15 cellular contexts compared by ENCODE assay signal in genomic region chr14:54490448-54490805, GRCh38. TPM values are rescaled to one million over a fixed set of nuclear protein-coding genes. Genes with fewer than 3 reads are reported as not detected.
DNase-seq lines count a peak whose midpoint lies in the region; ATAC-seq and TF ChIP-seq lines count a peak whose summit lies in the region.
"Had no signal": no experiment of that assay in that cellular context is flagged by ENCODE, and none has a peak within 500 bp of the region (broad histone marks: within the 10 kb centered on the region; RNA-seq: fewer than 3 reads in every experiment).

No MANE protein-coding gene starts in this region.

- ATAC-seq in CD4-positive, CD25-positive, alpha-beta regulatory T cell (ENCODE audit: low read depth in 2 of 2): no peak

- H3K27ac Mint-ChIP-seq in CD4-positive, CD25-positive, alpha-beta regulatory T cell: peak overlapping the region in 2 of 3 donors; percentile 40 to 67

- H2BK5ac ChIP-seq in mesendoderm (ENCODE audit: low read length): no peak overlapping the region

- peaks cover 38% of the 10 kb centered on the region for H3K4me1 ChIP-seq in CD4-positive, CD25-positive, alpha-beta regulatory T cell (ENCODE audit: control insufficient read depth, insufficient read depth, low read length, poor library complexity, severe bottlenecking)
- H3K4me1 ChIP-seq in PC-9 (replicated peaks; ENCODE audit: insufficient read depth): peaks cover 28% of the 10 kb centered on the region
- H3K4me1 ChIP-seq in mesendoderm (ENCODE audit: control insufficient read depth, low read depth, low read length): peaks cover 6% of the 10 kb centered on the region
- H3K4me1 ChIP-seq: colonic mucosa had no signal

- no peaks in the 10 kb centered on the region for H3K79me1 ChIP-seq in mesendoderm (ENCODE audit: low read length)

- H2BK15ac ChIP-seq in mesendoderm (replicated peaks; ENCODE audit: low read depth): no peak overlapping the region

- H3K18ac ChIP-seq in mesendoderm (ENCODE audit: low read length): peak overlapping the region; percentile 13

- no peak overlapping the region for H3K23ac ChIP-seq in mesendoderm (ENCODE audit: low read length)

- no peaks in the 10 kb centered on the region for H3K9me3 ChIP-seq in CD4-positive, CD25-positive, alpha-beta regulatory T cell (ENCODE audit: control insufficient read depth in 2 of 2, low read length in 2 of 2)
- H3K9me3 ChIP-seq in PC-9 (ENCODE audit: insufficient read depth, low read depth): no peaks in the 10 kb centered on the region
- H3K9me3 ChIP-seq: ascending aorta, colonic mucosa, esophagus muscularis mucosa, thoracic aorta had no signal

- no CpG with 5 or more reads among the region's 2 CpGs for WGBS in mesendoderm (ENCODE audit: extremely low coverage, insufficient coverage, low lambda C conversion rate)

- H4K8ac ChIP-seq in mesendoderm (ENCODE audit: low read depth, low read length): no peak overlapping the region

- H3K36me3 ChIP-seq in CD4-positive, CD25-positive, alpha-beta regulatory T cell (ENCODE audit: control insufficient read depth, insufficient read depth, low read length): no peaks in the 10 kb centered on the region
- H3K36me3 ChIP-seq in PC-9 (ENCODE audit: low read depth) (no peaks in the 10 kb centered on the region), mesendoderm (ENCODE audit: control insufficient read depth, insufficient read depth, low read length) (no peaks in the 10 kb centered on the region)
- H3K36me3 ChIP-seq: ascending aorta, colonic mucosa, esophagus muscularis mucosa, thoracic aorta had no signal

- peaks cover 32% of the 10 kb centered on the region for H3F3A ChIP-seq in PC-9 (ENCODE audit: insufficient read depth, low read depth)

- H3K4me3 ChIP-seq in CD4-positive, CD25-positive, alpha-beta regulatory T cell (ENCODE audit: low read depth, low read length): no peak overlapping the region
- H3K4me3 ChIP-seq in PC-9 (no peak overlapping the region), mesendoderm (ENCODE audit: low read length) (no peak overlapping the region)
- H3K4me3 ChIP-seq: ascending aorta, colonic mucosa, esophagus muscularis mucosa had no signal

- no peaks in the 10 kb centered on the region for H3K9me2 ChIP-seq in PC-9 (ENCODE audit: insufficient read depth)

- H3K27me3 Mint-ChIP-seq in CD4-positive, CD25-positive, alpha-beta regulatory T cell: peaks cover 4% of the 10 kb centered on the region
- H3K27me3 Mint-ChIP-seq: activated CD4-positive, alpha-beta memory T cell treated with anti-CD3 and anti-CD28 coated beads, Interleukin-2, amount 10 ng/mL, durations not matched to agents 7 days and 5 days had no signal

- H3K4me2 ChIP-seq in PC-9 (peak overlapping the region; percentile 95), mesendoderm (ENCODE audit: low read length) (no peak overlapping the region)

- H2AK5ac ChIP-seq in mesendoderm (ENCODE audit: low read length): no peak overlapping the region

- H3K56ac ChIP-seq in mesendoderm (ENCODE audit: low read length): no peak overlapping the region

- intact Hi-C loops in PC-9 (cut with micrococcal nuclease; ENCODE audit: unreplicated experiment): loop anchor here (5.0 kb wide), 1 partner anchor 123 kb away; no protein-coding TSS in a partner anchor

- no peak for TF ChIP-seq CTCF in PC-9 (conservative IDR thresholded peaks at IDR 0.05)

- H3K4me3 Mint-ChIP-seq in CD4-positive, CD25-positive, alpha-beta regulatory T cell: peak overlapping the region in 3 of 4 donors; percentile 29 to 94 (median 38)

- no peak overlapping the region for H3K9ac ChIP-seq in mesendoderm (ENCODE audit: low read length)

- no peak overlapping the region for H3K27ac ChIP-seq in CD4-positive, CD25-positive, alpha-beta regulatory T cell (ENCODE audit: insufficient read depth, low read length, poor library complexity, severe bottlenecking)
- H3K27ac ChIP-seq in PC-9 (0 out of 2 replicates have a peak overlapping the region, but pooled peaks have one; percentile 95), mesendoderm (ENCODE audit: low read depth, low read length) (peak overlapping the region; percentile 34)
- H3K27ac ChIP-seq: ascending aorta had no signal

- H3K4ac ChIP-seq in mesendoderm (ENCODE audit: low read depth, low read length): peak overlapping the region; percentile 89

- no peak overlapping the region; the same call in 1 of the 2 replicates for H2AFZ ChIP-seq in PC-9

- H3K79me2 ChIP-seq in PC-9 (ENCODE audit: low read depth) (peaks cover 30% of the 10 kb centered on the region), mesendoderm (ENCODE audit: control insufficient read depth, insufficient read depth, low read length) (peaks cover 22% of the 10 kb centered on the region)

- no peak overlapping the region for H4K5ac ChIP-seq in mesendoderm (ENCODE audit: low read length)

- peaks cover 27 to 47% (median 35%) of the 10 kb centered on the region in 4 donors for H3K4me1 Mint-ChIP-seq in CD4-positive, CD25-positive, alpha-beta regulatory T cell

- H4K20me1 ChIP-seq in PC-9 (ENCODE audit: insufficient read depth): no peaks in the 10 kb centered on the region

- no peaks in the 10 kb centered on the region for H3K27me3 ChIP-seq in CD4-positive, CD25-positive, alpha-beta regulatory T cell (ENCODE audit: control insufficient read depth, insufficient read depth, low read length)
- H3K27me3 ChIP-seq in PC-9 (ENCODE audit: insufficient read depth, low read depth) (no peaks in the 10 kb centered on the region), mesendoderm (ENCODE audit: insufficient read depth, low read length, poor library complexity) (no peaks in the 10 kb centered on the region)
- H3K27me3 ChIP-seq: ascending aorta, colonic mucosa, esophagus muscularis mucosa had no signal

- H2BK120ac ChIP-seq in mesendoderm (ENCODE audit: low read depth, low read length): peak overlapping the region; percentile 68

- peaks cover 0 to 3% (median 0%) of the 10 kb centered on the region in 7 donors for H3K9me3 Mint-ChIP-seq in CD4-positive, CD25-positive, alpha-beta regulatory T cell
- H3K9me3 Mint-ChIP-seq: activated CD4-positive, alpha-beta memory T cell treated with anti-CD3 and anti-CD28 coated beads, Interleukin-2, amount 10 ng/mL, durations not matched to agents 7 days and 5 days had no signal

- H3K36me3 Mint-ChIP-seq in CD4-positive, CD25-positive, alpha-beta regulatory T cell: peaks cover 3% of the 10 kb centered on the region

- POLR2A ChIA-PET in PC-9 (lab: Charles Lee; ENCODE audit: unreplicated experiment): interaction anchor here (0.6 to 0.7 kb wide), 3 partner anchors 12 to 38 kb away, joined by 5 to 16 read pairs (median 10); partner anchors contain the start of gene CGRRF1

- no TSS peak for BruUV-seq in PC-9 (replicated peaks; lab: Mats Ljungman, UMichigan)

- DNase-seq in CD4-positive, CD25-positive, alpha-beta regulatory T cell: no peak
- DNase-seq in GF-D8 (lab: John Stamatoyannopoulos, UW): peak; percentile 43
- DNase-seq in PC-9: peak; percentile 39 to 86
- peak; percentile 93 for DNase-seq in mesendoderm
- DNase-seq in NCI-H1417 (lab: John Stamatoyannopoulos, UW): no peak
- no peak for DNase-seq in SKM-1 treated with dmso at 0.1 percent for 144 hours (lab: John Stamatoyannopoulos, UW; ENCODE audit: unreplicated experiment)
- no peak for DNase-seq in ecto neural progenitor cell (ENCODE audit: low spot score)
- DNase-seq: activated CD4-positive, alpha-beta memory T cell treated with anti-CD3 and anti-CD28 coated beads, Interleukin-2, amount 10 ng/mL, durations not matched to agents 7 days and 5 days; activated effector memory CD4-positive, alpha-beta T cell treated with Interleukin-2 at 50 U/mL for 16 hours; colonic mucosa; NCI-H1694 treated with DMSO at 0.1 percent for 48 hours; NCI-H510A had no signal

- CTCF ChIA-PET in PC-9 (lab: Charles Lee): no interaction called here

RNA-seq across cellular contexts. Expression of gene GMFB, which starts 1.6 kb away (rescaled TPM):
- total RNA-seq in CD4-positive, CD25-positive, alpha-beta regulatory T cell: 30.7 TPM
- 10 to 100 TPM; 16.3 to 25.9 (median 19.4) TPM for polyA plus RNA-seq in CD4-positive, CD25-positive, alpha-beta regulatory T cell
- total RNA-seq in PC-9 (2021): 32.2 and 35.5 TPM in 2 replicates
- 66.3 TPM for polyA plus RNA-seq in mesendoderm (2013, experiment 1 of 2)
- 68.1 TPM for polyA plus RNA-seq in mesendoderm (2013, experiment 2 of 2)

RNA-seq across cellular contexts. Expression of gene CGRRF1, which starts 19.3 kb away (rescaled TPM):
- 27.7 TPM for total RNA-seq in CD4-positive, CD25-positive, alpha-beta regulatory T cell
- polyA plus RNA-seq in CD4-positive, CD25-positive, alpha-beta regulatory T cell: 10 to 100 TPM; 31.1 to 45.6 (median 33.4) TPM
- 10.3 and 11.3 TPM in 2 replicates for total RNA-seq in PC-9 (2021)
- polyA plus RNA-seq in mesendoderm (2013, experiment 1 of 2): 16.5 TPM
- polyA plus RNA-seq in mesendoderm (2013, experiment 2 of 2): 16.1 TPM

RNA-seq across cellular contexts. Expression of gene CNIH1, which starts 49.3 kb away (rescaled TPM):
- 40.5 TPM for total RNA-seq in CD4-positive, CD25-positive, alpha-beta regulatory T cell
- 100 to 1,000 TPM in 2 of 4 donors, 10 to 100 TPM in 2; 81.2 to 112 (median 102) TPM for polyA plus RNA-seq in CD4-positive, CD25-positive, alpha-beta regulatory T cell
- 70.6 and 114 TPM in 2 replicates for total RNA-seq in PC-9 (2021)
- polyA plus RNA-seq in mesendoderm (2013, experiment 1 of 2): 115 TPM
- 116 TPM for polyA plus RNA-seq in mesendoderm (2013, experiment 2 of 2)

Comparison
In these comparisons a context has a peak if more than half of its experiments do, and no peak if none do; other contexts are left out.
1. DNase-seq: peak in GF-D8 (single experiment), PC-9 (2 of 2) and mesendoderm (single experiment); none in CD4-positive, CD25-positive, alpha-beta regulatory T cell (0 of 3), NCI-H1417 (0 of 3), SKM-1 treated with dmso at 0.1 percent for 144 hours (single experiment) and ecto neural progenitor cell (single experiment).